In the genomic region with DNA sequence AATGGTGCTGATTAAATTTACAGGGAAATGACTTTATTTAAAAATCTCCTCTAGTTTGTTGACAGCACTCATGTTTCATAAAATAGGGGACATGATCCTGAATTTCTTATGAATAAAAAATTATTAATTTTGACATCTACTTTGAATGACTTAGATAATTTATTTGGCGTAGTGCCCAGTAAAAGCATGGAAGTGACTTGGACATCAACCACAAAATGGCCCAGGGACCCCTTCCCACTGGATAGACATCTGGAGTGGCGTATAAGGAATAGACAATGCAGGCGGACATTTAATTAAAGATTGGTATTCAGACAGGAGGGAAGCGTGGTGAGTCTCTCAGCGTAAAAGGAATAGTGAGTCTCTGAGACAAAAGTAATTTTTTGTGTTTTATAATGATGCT, we compare ENCODE assay signal across 18 cellular contexts.
"Had no signal": no experiment of that assay in that cellular context is flagged by ENCODE, and none has a peak within 500 bp of the region (broad histone marks: within the 10 kb centered on the region; RNA-seq: fewer than 3 reads in every experiment).

No MANE protein-coding gene starts in this region.

- H3K4me1 ChIP-seq: parathyroid adenoma, tibial artery had no signal

- H3K27me3 ChIP-seq: tibial artery had no signal

- H3K27ac ChIP-seq: coronary artery, parathyroid adenoma, tibial artery had no signal

- H3K4me3 ChIP-seq: coronary artery, tibial artery had no signal

- H3K9me3 ChIP-seq: tibial artery had no signal

- H3K79me2 ChIP-seq: parathyroid adenoma had no signal

- H3K4me1 Mint-ChIP-seq: activated naive CD4-positive, alpha-beta T cell treated with anti-CD3 and anti-CD28 coated beads, Interleukin-2, amount 10 ng/mL, durations not matched to agents 7 days and 5 days; activated naive CD8-positive, alpha-beta T cell treated with anti-CD3 and anti-CD28 coated beads, Interleukin-2, amount 50 U/mL, for 24 hours; memory B cell; natural killer cell; T-helper 17 cell had no signal

- H3K9ac ChIP-seq: parathyroid adenoma had no signal

- H3K27me3 Mint-ChIP-seq: activated naive CD4-positive, alpha-beta T cell treated with anti-CD3 and anti-CD28 coated beads, Interleukin-2, amount 10 ng/mL, durations not matched to agents 7 days and 5 days had no signal

- H3K27ac Mint-ChIP-seq: activated naive CD4-positive, alpha-beta T cell treated with anti-CD3 and anti-CD28 coated beads, Interleukin-2, amount 10 ng/mL, durations not matched to agents 7 days and 5 days; activated naive CD8-positive, alpha-beta T cell treated with anti-CD3 and anti-CD28 coated beads, Interleukin-2, amount 50 U/mL, for 24 hours; memory B cell; natural killer cell; T-helper 17 cell had no signal

- H3K9me3 Mint-ChIP-seq: activated naive CD4-positive, alpha-beta T cell treated with anti-CD3 and anti-CD28 coated beads, Interleukin-2, amount 10 ng/mL, durations not matched to agents 7 days and 5 days; activated naive CD8-positive, alpha-beta T cell treated with anti-CD3 and anti-CD28 coated beads, Interleukin-2, amount 50 U/mL, for 24 hours had no signal

- DNase-seq: activated CD4-positive, alpha-beta T cell treated with anti-CD3 and anti-CD28 coated beads, Interleukin-2, amount 50 U/mL, for 1 hour; activated CD8-positive, alpha-beta memory T cell treated with anti-CD3 and anti-CD28 coated beads, Interleukin-2, amount 50 U/mL, for 4 hours; activated naive CD4-positive, alpha-beta T cell treated with anti-CD3 and anti-CD28 coated beads, Interleukin-2, amount 10 ng/mL, durations not matched to agents 7 days and 5 days; activated naive CD8-positive, alpha-beta T cell treated with anti-CD3 and anti-CD28 coated beads, Interleukin-2, amount 50 U/mL, for 24 hours; activated T-cell treated with anti-CD3 and anti-CD28 coated beads, Interleukin-2, amount 50 U/mL, for 4 hours; anterior cingulate cortex; erythroblast; head of caudate nucleus; left ventricle myocardium superior; natural killer cell; stimulated activated naive CD8-positive, alpha-beta T cell treated with anti-CD3 and anti-CD28 coated beads, Interleukin-15, Interleukin-2, amounts not matched to agents 100 U/mL and 50 U/mL, for 24 hours; substantia nigra; T-helper 17 cell; tibial artery had no signal

- H3K36me3 ChIP-seq: tibial artery had no signal

- ATAC-seq: activated CD4-positive, CD25-positive, alpha-beta regulatory T cell treated with anti-CD3 and anti-CD28 coated beads, Interleukin-2, amount 50 U/mL, for 24 hours; activated naive CD8-positive, alpha-beta T cell treated with anti-CD3 and anti-CD28 coated beads, Interleukin-2, amount 50 U/mL, for 24 hours; activated T-cell treated with anti-CD3 and anti-CD28 coated beads, Interleukin-2, amount 50 U/mL, for 4 hours; left ventricle myocardium superior; natural killer cell; stimulated activated naive CD8-positive, alpha-beta T cell treated with anti-CD3 and anti-CD28 coated beads, Interleukin-15, Interleukin-2, amounts not matched to agents 100 U/mL and 50 U/mL, for 24 hours; T-helper 17 cell had no signal

- H3K36me3 Mint-ChIP-seq: activated naive CD4-positive, alpha-beta T cell treated with anti-CD3 and anti-CD28 coated beads, Interleukin-2, amount 10 ng/mL, durations not matched to agents 7 days and 5 days; memory B cell; natural killer cell had no signal

- H3K4me3 Mint-ChIP-seq: activated naive CD4-positive, alpha-beta T cell treated with anti-CD3 and anti-CD28 coated beads, Interleukin-2, amount 10 ng/mL, durations not matched to agents 7 days and 5 days; activated naive CD8-positive, alpha-beta T cell treated with anti-CD3 and anti-CD28 coated beads, Interleukin-2, amount 50 U/mL, for 24 hours; activated T-cell treated with anti-CD3 and anti-CD28 coated beads, Interleukin-2, amount 50 U/mL, for 4 hours; memory B cell; natural killer cell; T-helper 17 cell had no signal

- H2AFZ ChIP-seq: parathyroid adenoma had no signal
